Comparison of ENCODE assay signal across 9 cellular contexts in the genomic region with DNA sequence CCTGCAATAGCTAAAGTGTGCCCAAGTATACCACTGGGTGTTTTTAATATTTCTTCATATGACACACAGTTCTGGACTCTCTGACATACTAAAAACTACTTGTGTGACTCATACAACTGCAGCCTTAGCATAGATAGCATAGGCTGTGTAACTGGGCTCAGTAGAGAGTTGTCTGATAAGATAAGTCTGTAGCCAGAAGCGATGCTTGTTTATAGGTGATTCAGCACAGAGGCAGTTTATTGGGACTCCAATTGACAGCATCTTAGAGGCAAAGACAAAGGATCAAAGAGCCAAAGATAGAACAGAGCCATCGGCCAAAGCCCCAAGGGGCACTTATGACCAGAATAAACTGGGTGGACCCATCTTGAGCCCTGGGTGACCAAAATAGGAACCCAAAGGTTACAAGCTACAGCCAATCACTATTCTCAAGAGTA. TPM values are rescaled to one million over a fixed set of nuclear protein-coding genes. Genes with fewer than 3 reads are reported as not detected.
DNase-seq lines count a peak whose midpoint lies in the region; ATAC-seq and TF ChIP-seq lines count a peak whose summit lies in the region.
"Had no signal": no experiment of that assay in that cellular context is flagged by ENCODE, and none has a peak within 500 bp of the region (broad histone marks: within the 10 kb centered on the region; RNA-seq: fewer than 3 reads in every experiment).

No MANE protein-coding gene starts in this region.

- no peak overlapping the region for H3K4me3 ChIP-seq in WERI-Rb-1 (ENCODE audit: low read depth, low read length)
- H3K4me3 ChIP-seq: SJCRH30 had no signal

- H3K27me3 ChIP-seq in WERI-Rb-1 (ENCODE audit: insufficient read depth, low read depth, severe bottlenecking) = no peaks in the 10 kb centered on the region
- H3K27me3 ChIP-seq: SJCRH30 had no signal

- POLR2A ChIA-PET in activated CD8-positive, alpha-beta T cell treated with anti-CD3 and anti-CD28 coated beads for 36 hours (lab: Charles Lee) = interaction anchor here (0.7 to 1.5 kb wide), 3 partner anchors 24 to 95 kb away, joined by 3 to 10 read pairs (median 3); a partner anchor contains a TSS

- H3K27me3 Mint-ChIP-seq in activated naive CD4-positive, alpha-beta T cell treated with anti-CD3 and anti-CD28 coated beads, Interleukin-2, amount 10 ng/mL, durations not matched to agents 7 days and 5 days = no peaks in the 10 kb centered on the region
- H3K27me3 Mint-ChIP-seq in activated CD8-positive, alpha-beta T cell treated with anti-CD3 and anti-CD28 coated beads for 36 hours = no peaks in the 10 kb centered on the region
- no peaks in the 10 kb centered on the region for H3K27me3 Mint-ChIP-seq in stimulated activated naive CD8-positive, alpha-beta T cell treated with anti-CD3 and anti-CD28 coated beads, Interleukin-15, amount 100 ng/mL, for 72 hours
- H3K27me3 Mint-ChIP-seq in mesothelial cell of epicardium (ENCODE audit: low read depth) = no peaks in the 10 kb centered on the region

- no peaks in the 10 kb centered on the region for H3K9me3 ChIP-seq in WERI-Rb-1 (ENCODE audit: severe bottlenecking)
- H3K9me3 ChIP-seq: SJCRH30 had no signal

- peaks cover 6 to 7% of the 10 kb centered on the region in 2 donors for H3K9me3 Mint-ChIP-seq in activated naive CD4-positive, alpha-beta T cell treated with anti-CD3 and anti-CD28 coated beads, Interleukin-2, amount 50 U/mL, for 72 hours
- peaks cover 6% of the 10 kb centered on the region for H3K9me3 Mint-ChIP-seq in activated naive CD4-positive, alpha-beta T cell treated with anti-CD3 and anti-CD28 coated beads, Interleukin-2, amount 10 ng/mL, durations not matched to agents 7 days and 5 days
- peaks cover 10% of the 10 kb centered on the region for H3K9me3 Mint-ChIP-seq in activated CD8-positive, alpha-beta T cell treated with anti-CD3 and anti-CD28 coated beads for 36 hours
- H3K9me3 Mint-ChIP-seq in stimulated activated naive CD8-positive, alpha-beta T cell treated with anti-CD3 and anti-CD28 coated beads, Interleukin-15, amount 100 ng/mL, for 72 hours = peaks cover 6 to 8% of the 10 kb centered on the region in 2 donors
- H3K9me3 Mint-ChIP-seq in mesothelial cell of epicardium = peaks cover 7% of the 10 kb centered on the region

- peak; percentile 90 to 91 for ATAC-seq in activated naive CD4-positive, alpha-beta T cell treated with anti-CD3 and anti-CD28 coated beads, Interleukin-2, amount 50 U/mL, for 72 hours
- ATAC-seq in activated CD8-positive, alpha-beta T cell treated with anti-CD3 and anti-CD28 coated beads for 36 hours = peak; percentile 86
- ATAC-seq in Right ventricle myocardium superior (ENCODE audit: poor library complexity) = peak; percentile 45
- ATAC-seq in stimulated activated naive CD8-positive, alpha-beta T cell treated with anti-CD3 and anti-CD28 coated beads, Interleukin-15, amount 100 ng/mL, for 72 hours = peak; percentile 97

- DNase-seq in activated naive CD4-positive, alpha-beta T cell treated with anti-CD3 and anti-CD28 coated beads, Interleukin-2, amount 50 U/mL, for 72 hours (ENCODE audit: low spot score in 2 of 2) = no peak
- no peak for DNase-seq in activated naive CD4-positive, alpha-beta T cell treated with anti-CD3 and anti-CD28 coated beads, Interleukin-2, amount 10 ng/mL, durations not matched to agents 7 days and 5 days
- no peak for DNase-seq in activated CD8-positive, alpha-beta T cell treated with anti-CD3 and anti-CD28 coated beads for 36 hours
- DNase-seq in Right ventricle myocardium superior (no peak), mesothelial cell of epicardium (ENCODE audit: low spot score in 2 of 2, unreplicated experiment in 2 of 2) (no peak), WERI-Rb-1 (no peak)
- no peak for DNase-seq in stimulated activated naive CD8-positive, alpha-beta T cell treated with anti-CD3 and anti-CD28 coated beads, Interleukin-15, amount 100 ng/mL, for 72 hours
- DNase-seq in effector CD8-positive, alpha-beta T cell (lab: John Stamatoyannopoulos, UW) = no peak
- DNase-seq: SJCRH30 had no signal

- H3K36me3 Mint-ChIP-seq in activated naive CD4-positive, alpha-beta T cell treated with anti-CD3 and anti-CD28 coated beads, Interleukin-2, amount 50 U/mL, for 72 hours = peaks cover 5 to 9% of the 10 kb centered on the region in 2 donors
- peaks cover 57% of the 10 kb centered on the region for H3K36me3 Mint-ChIP-seq in activated naive CD4-positive, alpha-beta T cell treated with anti-CD3 and anti-CD28 coated beads, Interleukin-2, amount 10 ng/mL, durations not matched to agents 7 days and 5 days
- peaks cover 52% of the 10 kb centered on the region for H3K36me3 Mint-ChIP-seq in activated CD8-positive, alpha-beta T cell treated with anti-CD3 and anti-CD28 coated beads for 36 hours (ENCODE audit: low read depth)
- peaks cover 7% of the 10 kb centered on the region for H3K36me3 Mint-ChIP-seq in mesothelial cell of epicardium

- intact Hi-C loops in activated CD8-positive, alpha-beta T cell treated with anti-CD3 and anti-CD28 coated beads for 36 hours (cut with micrococcal nuclease) = no loop called here
- intact Hi-C loops in Right ventricle myocardium superior (cut with DNase I) = no loop called here

- no peak for TF ChIP-seq CTCF in activated CD8-positive, alpha-beta T cell treated with anti-CD3 and anti-CD28 coated beads for 36 hours (IDR thresholded peaks at IDR 0.05)
- no peak for TF ChIP-seq CTCF in mesothelial cell of epicardium (IDR thresholded peaks at IDR 0.05; ENCODE audit: unreplicated experiment)
- no peak for TF ChIP-seq CTCF in WERI-Rb-1 (IDR thresholded peaks at IDR 0.05; ENCODE audit: low read depth, low read length)

- peaks cover 84% of the 10 kb centered on the region for H3K4me1 Mint-ChIP-seq in activated naive CD4-positive, alpha-beta T cell treated with anti-CD3 and anti-CD28 coated beads, Interleukin-2, amount 10 ng/mL, durations not matched to agents 7 days and 5 days
- H3K4me1 Mint-ChIP-seq in activated CD8-positive, alpha-beta T cell treated with anti-CD3 and anti-CD28 coated beads for 36 hours (ENCODE audit: low read depth) = peaks cover 90% of the 10 kb centered on the region
- peaks cover 90% of the 10 kb centered on the region for H3K4me1 Mint-ChIP-seq in stimulated activated naive CD8-positive, alpha-beta T cell treated with anti-CD3 and anti-CD28 coated beads, Interleukin-15, amount 100 ng/mL, for 72 hours
- peaks cover 2% of the 10 kb centered on the region for H3K4me1 Mint-ChIP-seq in mesothelial cell of epicardium

- no peak overlapping the region for H3K4me3 Mint-ChIP-seq in activated naive CD4-positive, alpha-beta T cell treated with anti-CD3 and anti-CD28 coated beads, Interleukin-2, amount 10 ng/mL, durations not matched to agents 7 days and 5 days
- H3K4me3 Mint-ChIP-seq in activated CD8-positive, alpha-beta T cell treated with anti-CD3 and anti-CD28 coated beads for 36 hours = no peak overlapping the region
- H3K4me3 Mint-ChIP-seq in stimulated activated naive CD8-positive, alpha-beta T cell treated with anti-CD3 and anti-CD28 coated beads, Interleukin-15, amount 100 ng/mL, for 72 hours = peak overlapping the region; percentile 12 to 27
- no peak overlapping the region for H3K4me3 Mint-ChIP-seq in mesothelial cell of epicardium

- no peak overlapping the region for H3K27ac ChIP-seq in WERI-Rb-1
- H3K27ac ChIP-seq: SJCRH30 had no signal

- CTCF ChIA-PET in activated naive CD4-positive, alpha-beta T cell treated with anti-CD3 and anti-CD28 coated beads, Interleukin-2, amount 10 ng/mL, durations not matched to agents 7 days and 5 days (lab: Charles Lee) = interaction anchor here (1.6 kb wide), 1 partner anchor 35 kb away, joined by 6 read pairs; no protein-coding TSS in a partner anchor
- CTCF ChIA-PET in activated CD8-positive, alpha-beta T cell treated with anti-CD3 and anti-CD28 coated beads for 36 hours (lab: Charles Lee) = interaction anchor here (0.6 to 4.9 kb wide), 5 partner anchors 14 to 82 kb away, joined by 3 to 20 read pairs (median 3); no protein-coding TSS in a partner anchor

- H3K27ac Mint-ChIP-seq in activated naive CD4-positive, alpha-beta T cell treated with anti-CD3 and anti-CD28 coated beads, Interleukin-2, amount 50 U/mL, for 72 hours = peak overlapping the region; percentile 10 to 29
- H3K27ac Mint-ChIP-seq in activated naive CD4-positive, alpha-beta T cell treated with anti-CD3 and anti-CD28 coated beads, Interleukin-2, amount 10 ng/mL, durations not matched to agents 7 days and 5 days = no peak overlapping the region
- H3K27ac Mint-ChIP-seq in activated CD8-positive, alpha-beta T cell treated with anti-CD3 and anti-CD28 coated beads for 36 hours = peak overlapping the region; percentile 82
- peak overlapping the region; percentile 88 to 92 for H3K27ac Mint-ChIP-seq in stimulated activated naive CD8-positive, alpha-beta T cell treated with anti-CD3 and anti-CD28 coated beads, Interleukin-15, amount 100 ng/mL, for 72 hours
- H3K27ac Mint-ChIP-seq in mesothelial cell of epicardium = no peak overlapping the region

- H3K36me3 ChIP-seq in WERI-Rb-1 = no peaks in the 10 kb centered on the region

RNA-seq across cellular contexts. Expression of a gene that starts 42.3 kb away (rescaled TPM):
- 100 to 1,000 TPM; 129 to 137 TPM for total RNA-seq in activated naive CD4-positive, alpha-beta T cell treated with anti-CD3 and anti-CD28 coated beads, Interleukin-2, amount 50 U/mL, for 72 hours
- total RNA-seq in activated CD8-positive, alpha-beta T cell treated with anti-CD3 and anti-CD28 coated beads for 36 hours = 100 to 1,000 TPM; 114 to 115 TPM
- total RNA-seq in Right ventricle myocardium superior (87.2 TPM), mesothelial cell of epicardium (65.4 to 70.7 TPM (median 66.4 TPM) in 3 replicates)

Comparison
In these comparisons a context has a peak if more than half of its experiments do, and no peak if none do; other contexts are left out.
1. H3K27ac Mint-ChIP-seq: peak in activated naive CD4-positive, alpha-beta T cell treated with anti-CD3 and anti-CD28 coated beads, Interleukin-2, amount 50 U/mL, for 72 hours (2 of 2), activated CD8-positive, alpha-beta T cell treated with anti-CD3 and anti-CD28 coated beads for 36 hours (single experiment) and stimulated activated naive CD8-positive, alpha-beta T cell treated with anti-CD3 and anti-CD28 coated beads, Interleukin-15, amount 100 ng/mL, for 72 hours (2 of 2); none in activated naive CD4-positive, alpha-beta T cell treated with anti-CD3 and anti-CD28 coated beads, Interleukin-2, amount 10 ng/mL, durations not matched to agents 7 days and 5 days (single experiment) and mesothelial cell of epicardium (single experiment).
2. ATAC-seq: peak in every context shown above with its lines; median percentile 97 in stimulated activated naive CD8-positive, alpha-beta T cell treated with anti-CD3 and anti-CD28 coated beads, Interleukin-15, amount 100 ng/mL, for 72 hours; 90 in activated naive CD4-positive, alpha-beta T cell treated with anti-CD3 and anti-CD28 coated beads, Interleukin-2, amount 50 U/mL, for 72 hours; 86 in activated CD8-positive, alpha-beta T cell treated with anti-CD3 and anti-CD28 coated beads for 36 hours; 45 in Right ventricle myocardium superior.
3. H3K4me3 Mint-ChIP-seq: peak in stimulated activated naive CD8-positive, alpha-beta T cell treated with anti-CD3 and anti-CD28 coated beads, Interleukin-15, amount 100 ng/mL, for 72 hours (2 of 2); none in activated naive CD4-positive, alpha-beta T cell treated with anti-CD3 and anti-CD28 coated beads, Interleukin-2, amount 10 ng/mL, durations not matched to agents 7 days and 5 days (single experiment), activated CD8-positive, alpha-beta T cell treated with anti-CD3 and anti-CD28 coated beads for 36 hours (single experiment) and mesothelial cell of epicardium (single experiment).